Comparison of ENCODE assay signal across 1 cellular context in the genomic region with DNA sequence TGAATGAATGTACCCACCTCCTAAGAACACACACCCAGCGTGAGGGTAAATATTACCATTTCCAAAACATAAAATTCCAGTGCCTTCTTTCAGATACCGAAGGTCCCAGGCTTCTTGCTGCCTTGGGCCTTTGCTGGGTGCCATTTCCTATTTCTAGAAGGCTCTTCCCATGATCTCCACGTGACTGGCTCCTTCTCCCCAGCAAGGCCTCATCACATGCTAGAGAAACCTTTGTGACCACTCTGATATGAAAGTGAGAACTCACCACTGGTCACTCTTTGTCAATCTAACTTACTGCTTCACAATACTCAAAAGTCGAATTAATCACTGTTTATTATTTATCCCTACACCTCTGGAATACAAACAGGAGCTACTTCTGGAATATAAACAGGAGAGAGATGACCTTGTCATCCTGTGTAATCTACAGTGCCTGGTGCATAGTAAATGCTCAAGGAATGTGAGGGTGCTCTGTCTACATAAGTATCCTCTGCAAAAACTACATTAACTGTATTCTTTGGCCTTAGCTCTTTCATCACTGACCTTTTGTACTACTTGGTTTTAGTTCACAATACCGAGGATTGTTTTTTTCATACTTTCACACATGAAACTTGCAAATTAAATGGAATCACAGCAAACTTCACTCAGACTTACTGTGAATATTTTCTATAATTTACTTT.
A peak's percentile ranks its signal among the peaks of the same experiment; 100 is the strongest.
TF ChIP-seq lines count a peak whose summit lies in the region.

No MANE protein-coding gene starts in this region.

TF ChIP-seq in HepG2, 621 proteins besides CTCF, POLR2A, EP300 and RAD21 (continued from another document and continues in another):
- TF ChIP-seq, protein P1, sequence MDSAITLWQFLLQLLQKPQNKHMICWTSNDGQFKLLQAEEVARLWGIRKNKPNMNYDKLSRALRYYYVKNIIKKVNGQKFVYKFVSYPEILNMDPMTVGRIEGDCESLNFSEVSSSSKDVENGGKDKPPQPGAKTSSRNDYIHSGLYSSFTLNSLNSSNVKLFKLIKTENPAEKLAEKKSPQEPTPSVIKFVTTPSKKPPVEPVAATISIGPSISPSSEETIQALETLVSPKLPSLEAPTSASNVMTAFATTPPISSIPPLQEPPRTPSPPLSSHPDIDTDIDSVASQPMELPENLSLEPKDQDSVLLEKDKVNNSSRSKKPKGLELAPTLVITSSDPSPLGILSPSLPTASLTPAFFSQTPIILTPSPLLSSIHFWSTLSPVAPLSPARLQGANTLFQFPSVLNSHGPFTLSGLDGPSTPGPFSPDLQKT (CRISPR knock-in tag; IDR thresholded peaks at IDR 0.05; ENCODE audit: borderline replicate concordance): no peak
- TF ChIP-seq ZNF710 (CRISPR knock-in tag; IDR thresholded peaks at IDR 0.05; ENCODE audit: borderline replicate concordance): no peak
- TF ChIP-seq ZNF614 (CRISPR knock-in tag; IDR thresholded peaks at IDR 0.05; ENCODE audit: borderline replicate concordance): 0 out of 2 replicates have a peak, but pooled peaks have one; percentile 32
- TF ChIP-seq HNRNPK (IDR thresholded peaks at IDR 0.05; ENCODE audit: low read depth, low read length, poor library complexity, severe bottlenecking): no peak
- peak; percentile 32; the same call in 1 of the 2 replicates for TF ChIP-seq NR2F6 (IDR thresholded peaks at IDR 0.05)
- TF ChIP-seq NR2F6 (CRISPR knock-in tag; IDR thresholded peaks at IDR 0.05): no peak
- TF ChIP-seq AHDC1 (CRISPR knock-in tag; IDR thresholded peaks at IDR 0.05; ENCODE audit: borderline replicate concordance): no peak
- no peak for TF ChIP-seq SNRNP70 (IDR thresholded peaks at IDR 0.05; ENCODE audit: low read depth, low read length)
- TF ChIP-seq KAT8 (CRISPR knock-in tag; IDR thresholded peaks at IDR 0.05): 0 out of 2 replicates have a peak, but pooled peaks have one; percentile 13
- no peak for TF ChIP-seq KLF11 (CRISPR knock-in tag; IDR thresholded peaks at IDR 0.05)
- no peak for TF ChIP-seq MEIS2 (CRISPR knock-in tag; IDR thresholded peaks at IDR 0.05)
- TF ChIP-seq ZNF558 (CRISPR knock-in tag; IDR thresholded peaks at IDR 0.05; ENCODE audit: borderline replicate concordance): no peak
- TF ChIP-seq XBP1 (CRISPR knock-in tag; IDR thresholded peaks at IDR 0.05): no peak
- 0 out of 2 replicates have a peak, but pooled peaks have one; percentile 3 for TF ChIP-seq ZNF317 (CRISPR knock-in tag; IDR thresholded peaks at IDR 0.05)
- no peak for TF ChIP-seq GABPA (IDR thresholded peaks at IDR 0.05; ENCODE audit: low read depth, low read length)
- no peak for TF ChIP-seq GABPA (CRISPR knock-in tag; IDR thresholded peaks at IDR 0.05; ENCODE audit: low read depth)
- TF ChIP-seq TEAD2 (CRISPR knock-in tag; IDR thresholded peaks at IDR 0.05): no peak
- no peak for TF ChIP-seq ATF7-NPFF (CRISPR knock-in tag; IDR thresholded peaks at IDR 0.05; ENCODE audit: low read depth)
- peak; percentile 35 for TF ChIP-seq HNF4A (CRISPR knock-in tag; IDR thresholded peaks at IDR 0.05)
- no peak for TF ChIP-seq REXO4 (CRISPR knock-in tag; IDR thresholded peaks at IDR 0.05; ENCODE audit: borderline replicate concordance)
- TF ChIP-seq RCOR2 (CRISPR knock-in tag; IDR thresholded peaks at IDR 0.05): no peak
- TF ChIP-seq ZNF883 (CRISPR knock-in tag; IDR thresholded peaks at IDR 0.05; ENCODE audit: not compliant biosample characterization): no peak
- no peak for TF ChIP-seq ATRX (CRISPR knock-in tag; IDR thresholded peaks at IDR 0.05; ENCODE audit: borderline replicate concordance)
- no peak for TF ChIP-seq PHF20 (CRISPR knock-in tag; IDR thresholded peaks at IDR 0.05)
- no peak for TF ChIP-seq ZNF460 (CRISPR knock-in tag; IDR thresholded peaks at IDR 0.05; ENCODE audit: borderline replicate concordance)
- no peak for TF ChIP-seq ZNF263 (CRISPR knock-in tag; IDR thresholded peaks at IDR 0.05)
- TF ChIP-seq MAX (IDR thresholded peaks at IDR 0.05): peak; percentile 64
- TF ChIP-seq, protein P2, sequence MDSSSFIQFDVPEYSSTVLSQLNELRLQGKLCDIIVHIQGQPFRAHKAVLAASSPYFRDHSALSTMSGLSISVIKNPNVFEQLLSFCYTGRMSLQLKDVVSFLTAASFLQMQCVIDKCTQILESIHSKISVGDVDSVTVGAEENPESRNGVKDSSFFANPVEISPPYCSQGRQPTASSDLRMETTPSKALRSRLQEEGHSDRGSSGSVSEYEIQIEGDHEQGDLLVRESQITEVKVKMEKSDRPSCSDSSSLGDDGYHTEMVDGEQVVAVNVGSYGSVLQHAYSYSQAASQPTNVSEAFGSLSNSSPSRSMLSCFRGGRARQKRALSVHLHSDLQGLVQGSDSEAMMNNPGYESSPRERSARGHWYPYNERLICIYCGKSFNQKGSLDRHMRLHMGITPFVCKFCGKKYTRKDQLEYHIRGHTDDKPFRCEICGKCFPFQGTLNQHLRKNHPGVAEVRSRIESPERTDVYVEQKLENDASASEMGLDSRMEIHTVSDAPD (CRISPR knock-in tag; IDR thresholded peaks at IDR 0.05): no peak
- TF ChIP-seq USF2 (IDR thresholded peaks at IDR 0.05; ENCODE audit: low read depth, low read length): peak; percentile 19; the same call in 1 of the 2 replicates
- TF ChIP-seq USF2 (CRISPR knock-in tag; IDR thresholded peaks at IDR 0.05; ENCODE audit: borderline replicate concordance): peak; percentile 60; the same call in 1 of the 2 replicates
- TF ChIP-seq ZNF660 (CRISPR knock-in tag; IDR thresholded peaks at IDR 0.05; ENCODE audit: borderline replicate concordance, low read depth): no peak
- TF ChIP-seq SRSF1 (optimal IDR thresholded peaks at IDR 0.05; ENCODE audit: low read depth, low read length): no peak
- peak; percentile 20; the same call in 1 of the 2 replicates for TF ChIP-seq TBX2 (CRISPR knock-in tag; IDR thresholded peaks at IDR 0.05; ENCODE audit: borderline replicate concordance)
- TF ChIP-seq MAF1 (CRISPR knock-in tag; IDR thresholded peaks at IDR 0.05; ENCODE audit: borderline replicate concordance): no peak
- TF ChIP-seq KMT2B (CRISPR knock-in tag; IDR thresholded peaks at IDR 0.05): no peak
- TF ChIP-seq ZNF232 (CRISPR knock-in tag; IDR thresholded peaks at IDR 0.05; ENCODE audit: borderline replicate concordance): no peak
- TF ChIP-seq MXD4 (CRISPR knock-in tag; IDR thresholded peaks at IDR 0.05): peak; percentile 39; the same call in 1 of the 2 replicates
- TF ChIP-seq SALL1 (CRISPR knock-in tag; IDR thresholded peaks at IDR 0.05): peak; percentile 30; the same call in 1 of the 2 replicates
- no peak for TF ChIP-seq NKX3-1 (CRISPR knock-in tag; IDR thresholded peaks at IDR 0.05)
- TF ChIP-seq MIER2 (CRISPR knock-in tag; IDR thresholded peaks at IDR 0.05): 0 out of 2 replicates have a peak, but pooled peaks have one; percentile 19
- TF ChIP-seq MAFF (IDR thresholded peaks at IDR 0.05; ENCODE audit: low read depth, low read length): no peak
- no peak for TF ChIP-seq FOXP1 (IDR thresholded peaks at IDR 0.05)
- TF ChIP-seq FOXP1 (CRISPR knock-in tag; IDR thresholded peaks at IDR 0.05): peak; percentile 33; the same call in 1 of the 2 replicates
- no peak for TF ChIP-seq MBD4 (IDR thresholded peaks at IDR 0.05; ENCODE audit: borderline replicate concordance, low read length)
- TF ChIP-seq ZNF296 (CRISPR knock-in tag; conservative IDR thresholded peaks at IDR 0.05): no peak
- 0 out of 2 replicates have a peak, but pooled peaks have one; percentile 26 for TF ChIP-seq MIER3 (CRISPR knock-in tag; IDR thresholded peaks at IDR 0.05; ENCODE audit: borderline replicate concordance)
- peak; percentile 39; the same call in 1 of the 2 replicates for TF ChIP-seq ZFY (CRISPR knock-in tag; IDR thresholded peaks at IDR 0.05)
- TF ChIP-seq CHD2 (IDR thresholded peaks at IDR 0.05; ENCODE audit: low read depth, low read length): no peak
- 0 out of 2 replicates have a peak, but pooled peaks have one; percentile 18 for TF ChIP-seq ZNF3 (CRISPR knock-in tag; IDR thresholded peaks at IDR 0.05)
